In the genomic region with DNA sequence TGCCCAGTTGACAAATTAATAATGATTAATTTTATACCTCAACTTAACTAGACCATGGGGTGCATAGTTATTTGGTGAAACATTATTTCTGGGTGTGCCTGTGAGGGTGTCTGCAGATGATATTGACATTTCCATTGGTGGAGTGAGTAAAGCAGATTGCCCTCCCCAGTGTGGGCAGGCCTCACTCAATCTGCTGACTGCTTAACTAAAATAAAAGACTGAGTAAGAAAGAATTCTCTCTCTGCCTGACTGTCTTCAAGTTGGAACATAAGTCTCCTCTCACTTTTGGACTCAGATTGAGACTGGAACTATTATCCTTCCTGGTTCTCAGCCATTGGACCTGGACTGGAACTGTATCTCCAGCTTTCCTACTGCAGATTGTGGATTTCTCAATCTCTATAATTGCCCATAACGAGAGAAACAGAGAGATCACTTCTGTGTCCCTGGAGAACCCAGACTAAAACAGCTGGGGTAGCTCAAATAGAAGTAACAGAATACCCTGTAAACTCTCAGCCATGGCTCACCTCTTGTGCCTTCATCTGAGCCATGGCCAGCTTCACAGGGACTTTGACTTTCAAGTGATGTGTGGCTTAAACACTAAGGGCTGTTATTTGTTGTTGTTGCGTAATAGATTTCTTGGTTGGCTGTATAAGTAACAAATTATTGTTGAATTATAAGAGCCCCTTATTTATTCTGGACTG, we compare ENCODE assay signal across 2 cellular contexts.
A peak's percentile ranks its signal among the peaks of the same experiment; 100 is the strongest.
TF ChIP-seq lines count a peak whose summit lies in the region.

No MANE protein-coding gene starts in this region.

TF ChIP-seq in IMR-90, 13 proteins besides CTCF, POLR2A, EP300 and RAD21:
- TF ChIP-seq MXI1 (IDR thresholded peaks at IDR 0.05; ENCODE audit: borderline replicate concordance, low read depth, low read length) (no peak), CEBPB (IDR thresholded peaks at IDR 0.05; ENCODE audit: low read depth, low read length) (peak; percentile 81)

TF ChIP-seq in H1, 55 proteins besides CTCF, POLR2A, EP300 and RAD21:
- TF ChIP-seq CEBPB (IDR thresholded peaks at IDR 0.05; ENCODE audit: low read depth, low read length) (peak; percentile 60; the same call in 1 of the 2 replicates), SIRT6 (IDR thresholded peaks at IDR 0.05; ENCODE audit: low read length) (no peak)
